Comparison of ENCODE assay signal across 10 cellular contexts in the genomic region with DNA sequence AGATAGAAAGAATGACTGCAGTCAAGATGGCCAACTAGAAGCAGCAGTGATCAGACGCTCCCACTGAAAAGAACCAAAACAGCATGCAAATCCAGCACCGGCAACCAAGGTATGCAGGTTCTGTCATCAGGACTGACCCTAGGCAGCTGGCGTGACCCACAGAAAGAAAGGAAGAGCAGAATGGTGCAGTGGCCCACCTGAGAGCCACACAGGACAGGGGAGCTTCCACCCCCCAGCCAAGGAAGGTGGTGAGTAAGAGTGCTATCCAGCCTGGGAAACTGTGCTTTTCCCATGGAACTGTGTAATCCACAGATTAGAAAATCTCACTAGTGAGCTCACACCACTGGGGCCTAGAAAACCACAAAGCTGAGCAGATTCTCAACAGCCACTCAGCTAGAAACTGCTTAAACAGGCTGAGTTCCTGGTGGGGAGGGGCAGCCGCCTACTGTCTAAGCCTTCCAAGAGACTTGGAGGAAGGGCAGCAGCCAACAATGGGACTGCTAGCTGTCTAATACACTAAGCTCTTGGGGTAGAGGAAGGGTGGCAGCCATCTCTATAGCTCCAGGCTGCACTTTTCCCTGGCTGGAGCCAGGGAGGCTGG.
A peak's percentile ranks its signal among the peaks of the same experiment; 100 is the strongest.
DNase-seq lines count a peak whose midpoint lies in the region; ATAC-seq and TF ChIP-seq lines count a peak whose summit lies in the region.
"Had no signal": no experiment of that assay in that cellular context is flagged by ENCODE, and none has a peak within 500 bp of the region (broad histone marks: within the 10 kb centered on the region; RNA-seq: fewer than 3 reads in every experiment).

No MANE protein-coding gene starts in this region.

- peaks cover 49% of the 10 kb centered on the region for H3K4me1 Mint-ChIP-seq in WTC11
- H3K4me1 Mint-ChIP-seq: stimulated activated naive CD8-positive, alpha-beta T cell treated with anti-CD3 and anti-CD28 coated beads, Interleukin-15, amount 100 ng/mL, for 72 hours had no signal

- H3K36me3 Mint-ChIP-seq in WTC11: no peaks in the 10 kb centered on the region

- ATAC-seq in HG02943 (IDR thresholded peaks at IDR 0.05; ENCODE audit: low read depth, unreplicated experiment) (peak; percentile 82), WTC11 (peak; percentile 79)
- ATAC-seq: stimulated activated naive CD8-positive, alpha-beta T cell treated with anti-CD3 and anti-CD28 coated beads, Interleukin-15, amount 100 ng/mL, for 72 hours had no signal

- no peak overlapping the region for H3K4me3 Mint-ChIP-seq in WTC11
- H3K4me3 Mint-ChIP-seq: stimulated activated naive CD8-positive, alpha-beta T cell treated with anti-CD3 and anti-CD28 coated beads, Interleukin-15, amount 100 ng/mL, for 72 hours had no signal

- DNase-seq in DMS53 (lab: John Stamatoyannopoulos, UW): peak; percentile 37
- DNase-seq in DMS53 treated with DMSO at 0.1 percent for 48 hours (lab: John Stamatoyannopoulos, UW; ENCODE audit: unreplicated experiment): no peak
- DNase-seq in WTC11 (ENCODE audit: low spot score): no peak
- DNase-seq in stromal cell of bone marrow (ENCODE audit: low read depth): peak; percentile 37
- DNase-seq in activated effector memory CD4-positive, alpha-beta T cell treated with anti-CD3 and anti-CD28 coated beads, Interleukin-2, amount 50 U/mL, for 16 hours: no peak
- DNase-seq in activated T-cell treated with anti-CD3 and anti-CD28 coated beads, Interleukin-2, amount 50 U/mL, for 48 hours: no peak
- DNase-seq in SIG-M5 treated with dmso at 0.1 percent for 504 hours (lab: John Stamatoyannopoulos, UW; ENCODE audit: unreplicated experiment): no peak
- DNase-seq: NCI-H146; stimulated activated naive CD8-positive, alpha-beta T cell treated with anti-CD3 and anti-CD28 coated beads, Interleukin-15, amount 100 ng/mL, for 72 hours had no signal

- no peak for TF ChIP-seq CTCF in WTC11 (IDR thresholded peaks at IDR 0.05)

- CTCF ChIA-PET in WTC11 (lab: Charles Lee): interaction anchor here (1.0 to 1.7 kb wide), 2 partner anchors 176 to 195 kb away, joined by 3 to 9 read pairs; no protein-coding TSS in a partner anchor

- POLR2A ChIA-PET in WTC11 (lab: Charles Lee): no interaction called here

- H3K9me3 Mint-ChIP-seq in WTC11: peaks cover 3% of the 10 kb centered on the region; the same call in 1 of the 2 replicates
- H3K9me3 Mint-ChIP-seq: stimulated activated naive CD8-positive, alpha-beta T cell treated with anti-CD3 and anti-CD28 coated beads, Interleukin-15, amount 100 ng/mL, for 72 hours had no signal

- peaks cover 2% of the 10 kb centered on the region; the same call in 1 of the 2 replicates for H3K27me3 Mint-ChIP-seq in WTC11 (ENCODE audit: low read depth)

- peak overlapping the region; percentile 52; the same call in 1 of the 2 replicates for H3K27ac Mint-ChIP-seq in WTC11
- H3K27ac Mint-ChIP-seq: stimulated activated naive CD8-positive, alpha-beta T cell treated with anti-CD3 and anti-CD28 coated beads, Interleukin-15, amount 100 ng/mL, for 72 hours had no signal

TF ChIP-seq in WTC11, 78 proteins besides CTCF, POLR2A, EP300 and RAD21:
- TF ChIP-seq, protein P1, sequence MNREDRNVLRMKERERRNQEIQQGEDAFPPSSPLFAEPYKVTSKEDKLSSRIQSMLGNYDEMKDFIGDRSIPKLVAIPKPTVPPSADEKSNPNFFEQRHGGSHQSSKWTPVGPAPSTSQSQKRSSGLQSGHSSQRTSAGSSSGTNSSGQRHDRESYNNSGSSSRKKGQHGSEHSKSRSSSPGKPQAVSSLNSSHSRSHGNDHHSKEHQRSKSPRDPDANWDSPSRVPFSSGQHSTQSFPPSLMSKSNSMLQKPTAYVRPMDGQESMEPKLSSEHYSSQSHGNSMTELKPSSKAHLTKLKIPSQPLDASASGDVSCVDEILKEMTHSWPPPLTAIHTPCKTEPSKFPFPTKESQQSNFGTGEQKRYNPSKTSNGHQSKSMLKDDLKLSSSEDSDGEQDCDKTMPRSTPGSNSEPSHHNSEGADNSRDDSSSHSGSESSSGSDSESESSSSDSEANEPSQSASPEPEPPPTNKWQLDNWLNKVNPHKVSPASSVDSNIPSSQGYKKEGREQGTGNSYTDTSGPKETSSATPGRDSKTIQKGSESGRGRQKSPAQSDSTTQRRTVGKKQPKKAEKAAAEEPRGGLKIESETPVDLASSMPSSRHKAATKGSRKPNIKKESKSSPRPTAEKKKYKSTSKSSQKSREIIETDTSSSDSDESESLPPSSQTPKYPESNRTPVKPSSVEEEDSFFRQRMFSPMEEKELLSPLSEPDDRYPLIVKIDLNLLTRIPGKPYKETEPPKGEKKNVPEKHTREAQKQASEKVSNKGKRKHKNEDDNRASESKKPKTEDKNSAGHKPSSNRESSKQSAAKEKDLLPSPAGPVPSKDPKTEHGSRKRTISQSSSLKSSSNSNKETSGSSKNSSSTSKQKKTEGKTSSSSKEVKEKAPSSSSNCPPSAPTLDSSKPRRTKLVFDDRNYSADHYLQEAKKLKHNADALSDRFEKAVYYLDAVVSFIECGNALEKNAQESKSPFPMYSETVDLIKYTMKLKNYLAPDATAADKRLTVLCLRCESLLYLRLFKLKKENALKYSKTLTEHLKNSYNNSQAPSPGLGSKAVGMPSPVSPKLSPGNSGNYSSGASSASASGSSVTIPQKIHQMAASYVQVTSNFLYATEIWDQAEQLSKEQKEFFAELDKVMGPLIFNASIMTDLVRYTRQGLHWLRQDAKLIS (CRISPR knock-in tag; IDR thresholded peaks at IDR 0.05; ENCODE audit: borderline replicate concordance): no peak
- TF ChIP-seq NR1H2 (CRISPR knock-in tag; IDR thresholded peaks at IDR 0.05) (no peak), ZNF219 (CRISPR knock-in tag; IDR thresholded peaks at IDR 0.05; ENCODE audit: borderline replicate concordance) (no peak), NFATC4 (CRISPR knock-in tag; IDR thresholded peaks at IDR 0.05) (no peak), GRHL2 (CRISPR knock-in tag; IDR thresholded peaks at IDR 0.05; ENCODE audit: insufficient replicate concordance, severe bottlenecking) (no peak), RELA (CRISPR knock-in tag; IDR thresholded peaks at IDR 0.05; ENCODE audit: borderline replicate concordance) (no peak), PRRX2 (CRISPR knock-in tag; IDR thresholded peaks at IDR 0.05) (no peak), ZNF416 (CRISPR knock-in tag; IDR thresholded peaks at IDR 0.05) (no peak), IRF1 (CRISPR knock-in tag; IDR thresholded peaks at IDR 0.05) (no peak), OVOL2 (CRISPR knock-in tag; IDR thresholded peaks at IDR 0.05; ENCODE audit: borderline replicate concordance) (no peak), ETV6 (CRISPR knock-in tag; IDR thresholded peaks at IDR 0.05) (no peak), FOXJ3 (CRISPR knock-in tag; IDR thresholded peaks at IDR 0.05; ENCODE audit: borderline replicate concordance) (no peak)
- TF ChIP-seq, protein P2, sequence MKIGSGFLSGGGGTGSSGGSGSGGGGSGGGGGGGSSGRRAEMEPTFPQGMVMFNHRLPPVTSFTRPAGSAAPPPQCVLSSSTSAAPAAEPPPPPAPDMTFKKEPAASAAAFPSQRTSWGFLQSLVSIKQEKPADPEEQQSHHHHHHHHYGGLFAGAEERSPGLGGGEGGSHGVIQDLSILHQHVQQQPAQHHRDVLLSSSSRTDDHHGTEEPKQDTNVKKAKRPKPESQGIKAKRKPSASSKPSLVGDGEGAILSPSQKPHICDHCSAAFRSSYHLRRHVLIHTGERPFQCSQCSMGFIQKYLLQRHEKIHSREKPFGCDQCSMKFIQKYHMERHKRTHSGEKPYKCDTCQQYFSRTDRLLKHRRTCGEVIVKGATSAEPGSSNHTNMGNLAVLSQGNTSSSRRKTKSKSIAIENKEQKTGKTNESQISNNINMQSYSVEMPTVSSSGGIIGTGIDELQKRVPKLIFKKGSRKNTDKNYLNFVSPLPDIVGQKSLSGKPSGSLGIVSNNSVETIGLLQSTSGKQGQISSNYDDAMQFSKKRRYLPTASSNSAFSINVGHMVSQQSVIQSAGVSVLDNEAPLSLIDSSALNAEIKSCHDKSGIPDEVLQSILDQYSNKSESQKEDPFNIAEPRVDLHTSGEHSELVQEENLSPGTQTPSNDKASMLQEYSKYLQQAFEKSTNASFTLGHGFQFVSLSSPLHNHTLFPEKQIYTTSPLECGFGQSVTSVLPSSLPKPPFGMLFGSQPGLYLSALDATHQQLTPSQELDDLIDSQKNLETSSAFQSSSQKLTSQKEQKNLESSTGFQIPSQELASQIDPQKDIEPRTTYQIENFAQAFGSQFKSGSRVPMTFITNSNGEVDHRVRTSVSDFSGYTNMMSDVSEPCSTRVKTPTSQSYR (CRISPR knock-in tag; IDR thresholded peaks at IDR 0.05): no peak
- TF ChIP-seq, protein P3, sequence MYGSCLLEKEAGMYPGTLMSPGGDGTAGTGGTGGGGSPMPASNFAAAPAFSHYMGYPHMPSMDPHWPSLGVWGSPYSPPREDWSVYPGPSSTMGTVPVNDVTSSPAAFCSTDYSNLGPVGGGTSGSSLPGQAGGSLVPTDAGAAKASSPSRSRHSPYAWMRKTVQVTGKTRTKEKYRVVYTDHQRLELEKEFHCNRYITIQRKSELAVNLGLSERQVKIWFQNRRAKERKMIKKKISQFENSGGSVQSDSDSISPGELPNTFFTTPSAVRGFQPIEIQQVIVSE (CRISPR knock-in tag; IDR thresholded peaks at IDR 0.05; ENCODE audit: borderline replicate concordance): no peak
- TF ChIP-seq, protein P4, sequence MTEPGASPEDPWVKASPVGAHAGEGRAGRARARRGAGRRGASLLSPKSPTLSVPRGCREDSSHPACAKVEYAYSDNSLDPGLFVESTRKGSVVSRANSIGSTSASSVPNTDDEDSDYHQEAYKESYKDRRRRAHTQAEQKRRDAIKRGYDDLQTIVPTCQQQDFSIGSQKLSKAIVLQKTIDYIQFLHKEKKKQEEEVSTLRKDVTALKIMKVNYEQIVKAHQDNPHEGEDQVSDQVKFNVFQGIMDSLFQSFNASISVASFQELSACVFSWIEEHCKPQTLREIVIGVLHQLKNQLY (CRISPR knock-in tag; IDR thresholded peaks at IDR 0.05): no peak

Comparison
In these comparisons a context has a peak if more than half of its experiments do, and no peak if none do; other contexts are left out.
1. DNase-seq: peak in DMS53 (single experiment) and stromal cell of bone marrow (single experiment); none in DMS53 treated with DMSO at 0.1 percent for 48 hours (single experiment), WTC11 (single experiment), activated effector memory CD4-positive, alpha-beta T cell treated with anti-CD3 and anti-CD28 coated beads, Interleukin-2, amount 50 U/mL, for 16 hours (single experiment), activated T-cell treated with anti-CD3 and anti-CD28 coated beads, Interleukin-2, amount 50 U/mL, for 48 hours (0 of 2) and SIG-M5 treated with dmso at 0.1 percent for 504 hours (single experiment).